8 cellular contexts compared by ENCODE assay signal in the genomic region with DNA sequence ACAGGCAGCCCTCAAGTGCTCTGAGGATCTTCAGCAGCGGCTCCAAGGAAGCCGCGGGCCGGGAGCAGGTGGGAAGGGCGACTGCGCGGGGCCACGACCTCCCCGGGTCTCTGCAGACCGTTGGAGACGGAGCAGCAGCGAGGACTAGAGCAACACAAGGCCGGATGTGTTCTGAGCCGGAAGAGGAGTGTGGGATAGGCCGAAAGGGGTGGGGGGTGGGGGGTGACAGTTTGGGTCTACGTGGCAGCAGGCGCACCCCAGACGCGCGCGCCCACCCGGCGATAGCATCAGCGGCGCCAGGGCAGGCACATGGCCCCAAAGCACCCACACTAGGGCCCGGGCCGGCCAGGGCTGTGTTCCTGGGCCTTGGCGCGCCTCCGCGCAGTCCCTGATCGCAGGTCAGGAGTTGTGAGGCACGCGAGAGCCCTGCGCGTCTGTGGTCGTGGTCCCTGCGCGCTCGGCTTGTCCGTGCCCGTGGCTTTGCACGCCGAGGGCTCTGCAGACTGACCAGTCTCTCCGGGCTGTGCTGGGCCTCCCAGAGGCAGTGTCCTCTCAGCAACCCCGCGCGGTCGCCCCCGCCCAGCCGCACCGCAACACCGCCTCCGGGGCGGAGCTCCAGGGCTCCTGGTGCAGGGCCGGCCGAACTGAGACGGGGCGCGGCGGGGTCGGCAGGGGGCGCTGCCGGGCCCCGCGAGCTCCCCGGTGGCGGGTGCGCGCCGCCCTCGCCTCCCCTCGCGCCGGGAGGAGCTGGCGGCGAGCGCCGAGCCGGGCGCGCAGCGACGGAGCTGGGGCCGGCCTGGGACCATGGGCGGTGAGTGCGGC. TPM values are rescaled to one million over a fixed set of nuclear protein-coding genes. Genes with fewer than 3 reads are reported as not detected.
A peak's percentile ranks its signal among the peaks of the same experiment; 100 is the strongest.
DNase-seq lines count a peak whose midpoint lies in the region; FAIRE-seq and TF ChIP-seq lines count a peak whose summit lies in the region.

Gene PXYLP1, plus strand, starts transcription at position 725 of the 822 bp plus-strand sequence. CDS start 28,351 bp downstream, outside the sequence.

- no peaks in the 10 kb centered on the region for H3K27me3 Mint-ChIP-seq in activated naive CD4-positive, alpha-beta T cell treated with anti-CD3 and anti-CD28 coated beads for 36 hours (ENCODE audit: low read depth)
- no peaks in the 10 kb centered on the region for H3K27me3 Mint-ChIP-seq in osteocyte (ENCODE audit: unreplicated experiment)

- no peaks in the 10 kb centered on the region for H3K27me3 ChIP-seq in thymus (ENCODE audit: control insufficient read depth, insufficient read depth)

- no peak for FAIRE-seq in H54 (lab: Jason Lieb, UNC)

- H3K27ac Mint-ChIP-seq in activated naive CD4-positive, alpha-beta T cell treated with anti-CD3 and anti-CD28 coated beads for 36 hours: peak within 1 kb of the TSS; percentile 95
- H3K27ac Mint-ChIP-seq in osteocyte (ENCODE audit: unreplicated experiment): peak within 1 kb of the TSS; percentile 68

- under 1% methylated on average over 87 of the region's 87 CpGs for WGBS in thymus

- CTCF ChIA-PET in activated naive CD4-positive, alpha-beta T cell treated with anti-CD3 and anti-CD28 coated beads for 36 hours (lab: Charles Lee): interaction anchor here (0.6 to 5.6 kb wide), 29 partner anchors 8 to 565 kb away, joined by 3 to 62 read pairs (median 6); no protein-coding TSS in a partner anchor

- H3K4me3 ChIP-seq in LNCaP clone FGC (ENCODE audit: low read depth, low read length) (peak within 1 kb of the TSS; percentile 58), thymus (ENCODE audit: low read length) (peak within 1 kb of the TSS; percentile 96)

- peak within 1 kb of the TSS; percentile 98 for H3K27ac ChIP-seq in thymus (ENCODE audit: low read depth)

- peaks cover 3% of the 10 kb centered on the region for H3K36me3 ChIP-seq in thymus (ENCODE audit: control insufficient read depth, insufficient read depth)

- in situ Hi-C loops in SK-MEL-5 (cut with HindIII; ENCODE audit: low pct_unique_long_range_greater_than_20kb, low sequenced_read_pairs): no loop called here

- peak within 1 kb of the TSS; percentile 97 for H3K4me3 Mint-ChIP-seq in activated naive CD4-positive, alpha-beta T cell treated with anti-CD3 and anti-CD28 coated beads for 36 hours
- H3K4me3 Mint-ChIP-seq in osteocyte (ENCODE audit: unreplicated experiment): peak within 1 kb of the TSS; percentile 74

- no peaks in the 10 kb centered on the region for H3K9me3 Mint-ChIP-seq in activated naive CD4-positive, alpha-beta T cell treated with anti-CD3 and anti-CD28 coated beads for 36 hours
- H3K9me3 Mint-ChIP-seq in osteocyte (ENCODE audit: unreplicated experiment): no peaks in the 10 kb centered on the region

- peak; percentile 75 for TF ChIP-seq POLR2A in H54 (IDR thresholded peaks at IDR 0.05; ENCODE audit: low read depth, low read length)

- intact Hi-C loops in activated naive CD4-positive, alpha-beta T cell treated with anti-CD3 and anti-CD28 coated beads for 36 hours (cut with micrococcal nuclease): loop anchor here (1.0 to 10.0 kb wide), 12 partner anchors 8 to 1343 kb away; partner anchors contain the start of genes ATR, RNF7 and SLC25A36

- H3K9me3 ChIP-seq in thymus (ENCODE audit: control insufficient read depth): no peaks in the 10 kb centered on the region

- TF ChIP-seq CTCF in LNCaP clone FGC (IDR thresholded peaks at IDR 0.05; ENCODE audit: control insufficient read depth, extremely low read depth, insufficient read depth): peak; percentile 86
- TF ChIP-seq CTCF in osteocyte (IDR thresholded peaks at IDR 0.05): peak; percentile 81

- H3K4me1 ChIP-seq in thymus (ENCODE audit: control insufficient read depth, insufficient read depth, low read length): peaks cover 59% of the 10 kb centered on the region

- peaks cover 4% of the 10 kb centered on the region for H3K36me3 Mint-ChIP-seq in activated naive CD4-positive, alpha-beta T cell treated with anti-CD3 and anti-CD28 coated beads for 36 hours (ENCODE audit: low read depth)
- H3K36me3 Mint-ChIP-seq in osteocyte (ENCODE audit: unreplicated experiment): peaks cover under 1% of the 10 kb centered on the region

- H3K4me1 Mint-ChIP-seq in activated naive CD4-positive, alpha-beta T cell treated with anti-CD3 and anti-CD28 coated beads for 36 hours (ENCODE audit: low read depth): peaks cover 34% of the 10 kb centered on the region
- H3K4me1 Mint-ChIP-seq in osteocyte (ENCODE audit: unreplicated experiment): peaks cover 38% of the 10 kb centered on the region

- DNase-seq in GM03348 (ENCODE audit: low spot score): peak; percentile 99
- peak; percentile 91 for DNase-seq in H54 (ENCODE audit: insufficient read length, low spot score)
- peak; percentile 48 for DNase-seq in LNCaP clone FGC (ENCODE audit: low read depth)
- peak; percentile 88 for DNase-seq in SK-MEL-5 (ENCODE audit: low read depth, low spot score)
- peak; percentile 92 for DNase-seq in activated naive CD4-positive, alpha-beta T cell treated with anti-CD3 and anti-CD28 coated beads for 36 hours
- DNase-seq in globus pallidus (ENCODE audit: low spot score): peak; percentile 86
- DNase-seq in osteocyte (ENCODE audit: extremely low spot score, unreplicated experiment): peak; percentile 97

RNA-seq across cellular contexts. Expression of gene PXYLP1, which starts in this region (rescaled TPM):
- total RNA-seq in SK-MEL-5 (2014; rRNA removed; shearing (Covaris generic)): 2.8 and 3.0 TPM in 2 replicates
- polyA plus RNA-seq in SK-MEL-5 (2015; cell fraction: cytosol; rRNA removed): 2.7 and 4.9 TPM in 2 replicates
- polyA plus RNA-seq in SK-MEL-5 (2015; cell fraction: nucleus; rRNA removed): 16.0 and 16.7 TPM in 2 replicates
- 1 to 10 TPM; 8.4 to 9.7 TPM for total RNA-seq in activated naive CD4-positive, alpha-beta T cell treated with anti-CD3 and anti-CD28 coated beads for 36 hours
- total RNA-seq in osteocyte: 21.2 and 21.9 TPM in 2 replicates
- polyA plus RNA-seq in thymus: 41.5 TPM

Comparison
In these comparisons a context has a peak if more than half of its experiments do, and no peak if none do; other contexts are left out.
1. Peak in every context shown above with its lines: DNase-seq, H3K4me3 ChIP-seq and H3K27ac ChIP-seq.
2. DNase-seq: peak in every context shown above with its lines; median percentile 99 in GM03348; 97 in osteocyte; 92 in activated naive CD4-positive, alpha-beta T cell treated with anti-CD3 and anti-CD28 coated beads for 36 hours; 91 in H54; 88 in SK-MEL-5; 86 in globus pallidus; 48 in LNCaP clone FGC.